In genomic region chrX:90458071-90458899, GRCh38 we compare ENCODE assay signal across 7 cellular contexts.
DNase-seq lines count a peak whose midpoint lies in the region; ATAC-seq, FAIRE-seq and TF ChIP-seq lines count a peak whose summit lies in the region.
"Not testable (repeated sequence)": the region's sequence is repeated elsewhere in the genome, so short reads cannot be mapped to it uniquely, and the experiment has no call there.

No MANE protein-coding gene starts in this region.

- not testable (repeated sequence) for H3K36me3 ChIP-seq in mesendoderm (ENCODE audit: control insufficient read depth, insufficient read depth, low read length); smooth muscle cell (ENCODE audit: low read depth)

- not testable (repeated sequence) for H3K56ac ChIP-seq in mesendoderm (ENCODE audit: low read length)

- H3K79me1 ChIP-seq in mesendoderm (ENCODE audit: low read length) = not testable (repeated sequence)

- not testable (repeated sequence) for H3K23ac ChIP-seq in mesendoderm (ENCODE audit: low read length)

- H3K4me2 ChIP-seq in mesendoderm (ENCODE audit: low read length) = not testable (repeated sequence)
- H3K4me2 ChIP-seq in smooth muscle cell = peak overlapping the region; percentile 35

- peak in 1 of 2 donors; percentile 44 for ATAC-seq in left cardiac atrium

- TF ChIP-seq CTCF in smooth muscle cell (IDR thresholded peaks at IDR 0.05; ENCODE audit: borderline replicate concordance, insufficient read depth, poor library complexity, severe bottlenecking) = not testable (repeated sequence)

- intact Hi-C loops in left cardiac atrium (cut with DNase I) = not testable (repeated sequence)

- H2AK5ac ChIP-seq in mesendoderm (ENCODE audit: low read length) = not testable (repeated sequence)

- peak; percentile 37 for FAIRE-seq in TTC549 (lab: Jason Lieb, UNC)

- H2BK120ac ChIP-seq in mesendoderm (ENCODE audit: low read depth, low read length) = not testable (repeated sequence)

- no CpG with 5 or more reads among the region's 9 CpGs for WGBS in mesendoderm (ENCODE audit: extremely low coverage, insufficient coverage, low lambda C conversion rate)
- 21% methylated on average over 9 of the region's 9 CpGs for WGBS in smooth muscle cell (ENCODE audit: low lambda C conversion rate)

- H3K9ac ChIP-seq in mesendoderm (ENCODE audit: low read length); smooth muscle cell (ENCODE audit: low read depth): not testable (repeated sequence)

- not testable (repeated sequence) for H3K27me3 ChIP-seq in mesendoderm (ENCODE audit: insufficient read depth, low read length, poor library complexity); smooth muscle cell (ENCODE audit: low read depth)

- H4K20me1 ChIP-seq in smooth muscle cell (ENCODE audit: low read depth) = not testable (repeated sequence)

- H4K5ac ChIP-seq in mesendoderm (ENCODE audit: low read length) = not testable (repeated sequence)

- H2AFZ ChIP-seq in smooth muscle cell (ENCODE audit: low read depth) = peak overlapping the region; percentile 82

- not testable (repeated sequence) for H3K4me3 ChIP-seq in mesendoderm (ENCODE audit: low read length); smooth muscle cell

- not testable (repeated sequence) for H3K27ac ChIP-seq in mesendoderm (ENCODE audit: low read depth, low read length)
- H3K27ac ChIP-seq in smooth muscle cell (ENCODE audit: low read depth) = peak overlapping the region; percentile 44

- H3K79me2 ChIP-seq in mesendoderm (ENCODE audit: control insufficient read depth, insufficient read depth, low read length); smooth muscle cell (ENCODE audit: low read depth): not testable (repeated sequence)

- H3K9me3 ChIP-seq in smooth muscle cell (replicated peaks; ENCODE audit: low read depth) = not testable (repeated sequence)

- not testable (repeated sequence) for H2BK15ac ChIP-seq in mesendoderm (replicated peaks; ENCODE audit: low read depth)

- H3K4me1 ChIP-seq in mesendoderm (ENCODE audit: control insufficient read depth, low read depth, low read length); smooth muscle cell (ENCODE audit: low read depth): not testable (repeated sequence)

- H2BK5ac ChIP-seq in mesendoderm (ENCODE audit: low read length) = not testable (repeated sequence)

- not testable (repeated sequence) for H3F3A ChIP-seq in smooth muscle cell (ENCODE audit: low read depth)

- not testable (repeated sequence) for H3K4ac ChIP-seq in mesendoderm (ENCODE audit: low read depth, low read length)

- peak; percentile 1 for DNase-seq in HT1080 (ENCODE audit: low read depth)
- DNase-seq in NOMO-1 (lab: John Stamatoyannopoulos, UW; ENCODE audit: unreplicated experiment in 2 of 2) = peak; percentile 41 to 51
- peak; percentile 15 for DNase-seq in RPMI8226
- DNase-seq in left cardiac atrium = peak; percentile 32
- peak; percentile 0 for DNase-seq in mesendoderm
- DNase-seq in smooth muscle cell (lab: John Stamatoyannopoulos, UW; ENCODE audit: unreplicated experiment) = not testable (repeated sequence)

- H4K8ac ChIP-seq in mesendoderm (ENCODE audit: low read depth, low read length) = not testable (repeated sequence)

- H3K18ac ChIP-seq in mesendoderm (ENCODE audit: low read length) = not testable (repeated sequence)
